10 cellular contexts compared by ENCODE assay signal in the genomic region with DNA sequence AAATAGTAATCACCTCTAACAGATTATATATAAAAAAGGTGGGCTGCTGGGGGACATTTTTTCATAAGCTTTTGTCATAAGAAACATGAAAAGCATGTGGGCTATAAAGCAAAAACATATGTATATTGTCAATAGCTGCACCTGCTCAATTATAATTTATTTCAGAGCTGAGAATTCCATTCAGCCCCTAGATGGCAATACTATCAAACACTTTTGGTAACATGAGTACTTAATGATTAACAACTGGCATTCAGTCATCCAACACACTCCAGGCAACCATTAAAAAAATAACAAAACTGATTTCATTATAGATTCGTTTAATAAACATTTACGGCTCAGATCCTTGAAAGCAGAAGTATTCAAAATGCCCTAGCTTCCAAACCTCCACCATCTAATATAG.
A peak's percentile ranks its signal among the peaks of the same experiment; 100 is the strongest.
DNase-seq lines count a peak whose midpoint lies in the region; ATAC-seq and TF ChIP-seq lines count a peak whose summit lies in the region.
"Had no signal": no experiment of that assay in that cellular context is flagged by ENCODE, and none has a peak within 500 bp of the region (broad histone marks: within the 10 kb centered on the region; RNA-seq: fewer than 3 reads in every experiment).

No MANE protein-coding gene starts in this region.

- H3K9me3 ChIP-seq in AG04450 (ENCODE audit: control insufficient read depth, insufficient read depth, low read length): no peaks in the 10 kb centered on the region
- no peaks in the 10 kb centered on the region for H3K9me3 ChIP-seq in esophagus muscularis mucosa
- H3K9me3 ChIP-seq: MG63 had no signal

- peak; percentile 39 for TF ChIP-seq CTCF in AG04450 (IDR thresholded peaks at IDR 0.05; ENCODE audit: low read depth, low read length)
- TF ChIP-seq CTCF in esophagus muscularis mucosa (IDR thresholded peaks at IDR 0.05): no peak

- peak; percentile 27; the same call in 1 of the 2 replicates for TF ChIP-seq RAD21 in Ishikawa (IDR thresholded peaks at IDR 0.05; ENCODE audit: low read depth)

- CTCF ChIA-PET in AG04450 (lab: Charles Lee): interaction anchor here (0.7 to 0.9 kb wide), 3 partner anchors 13 to 539 kb away, joined by 3 to 4 read pairs (median 4); no protein-coding TSS in a partner anchor

- intact Hi-C loops in esophagus muscularis mucosa (cut with DNase I): no loop called here

- H3K4me1 ChIP-seq in esophagus muscularis mucosa: no peaks in the 10 kb centered on the region

- no peaks in the 10 kb centered on the region for H3K36me3 ChIP-seq in esophagus muscularis mucosa
- H3K36me3 ChIP-seq: MG63 had no signal

- H3K27me3 ChIP-seq in AG04450 (ENCODE audit: control insufficient read depth, insufficient read depth, low read length) (no peaks in the 10 kb centered on the region), esophagus muscularis mucosa (no peaks in the 10 kb centered on the region)
- H3K27me3 ChIP-seq: MG63 had no signal

- no peak overlapping the region for H3K4me3 ChIP-seq in AG04450 (ENCODE audit: low read depth, low read length)
- no peak overlapping the region for H3K4me3 ChIP-seq in esophagus muscularis mucosa
- H3K4me3 ChIP-seq: MG63 had no signal

- no peak for ATAC-seq in HG02588 (IDR thresholded peaks at IDR 0.05; ENCODE audit: unreplicated experiment)

- TF ChIP-seq EP300 in Ishikawa (IDR thresholded peaks at IDR 0.05; ENCODE audit: borderline replicate concordance) (no peak), esophagus muscularis mucosa (IDR thresholded peaks at IDR 0.05) (no peak)

- DNase-seq in AG04450 (ENCODE audit: low read depth, low spot score): no peak
- DNase-seq in NCI-H774 (lab: John Stamatoyannopoulos, UW): peak; percentile 33
- DNase-seq in esophagus muscularis mucosa (ENCODE audit: extremely low spot score): peak; percentile 5
- DNase-seq in medulla oblongata (ENCODE audit: extremely low spot score): no peak
- DNase-seq in NCI-H226: no peak
- no peak for DNase-seq in central memory CD4-positive, alpha-beta T cell
- DNase-seq: aorta, MG63 had no signal

- H3K27ac ChIP-seq in AG04450 (ENCODE audit: low read depth, low read length) (no peak overlapping the region), esophagus muscularis mucosa (replicated peaks in 1 of 4) (no peak overlapping the region)

- 67% methylated on average over 2 of the region's 2 CpGs for WGBS in esophagus muscularis mucosa

- POLR2A ChIA-PET in AG04450 (lab: Yijun Ruan, JAX): no interaction called here

- TF ChIP-seq POLR2A in esophagus muscularis mucosa (IDR thresholded peaks at IDR 0.05; ENCODE audit: low read depth): no peak

TF ChIP-seq in Ishikawa, 13 proteins besides CTCF, POLR2A, EP300 and RAD21:
- TF ChIP-seq EGR1 (IDR thresholded peaks at IDR 0.05) (no peak), YY1 (IDR thresholded peaks at IDR 0.05; ENCODE audit: low read depth) (no peak), CEBPB (IDR thresholded peaks at IDR 0.05) (no peak), TEAD4 (IDR thresholded peaks at IDR 0.05) (no peak), CREB1 (IDR thresholded peaks at IDR 0.05; ENCODE audit: low read depth) (no peak), NFIC (IDR thresholded peaks at IDR 0.05) (no peak), TCF12 (IDR thresholded peaks at IDR 0.05; ENCODE audit: low read depth) (no peak), FOXM1 (IDR thresholded peaks at IDR 0.05; ENCODE audit: borderline replicate concordance, low read depth) (no peak), TAF1 (IDR thresholded peaks at IDR 0.05; ENCODE audit: low read depth) (no peak), USF1 (IDR thresholded peaks at IDR 0.05) (no peak), ZBTB7A (IDR thresholded peaks at IDR 0.05; ENCODE audit: low read depth) (no peak)
- TF ChIP-seq, protein P1, sequence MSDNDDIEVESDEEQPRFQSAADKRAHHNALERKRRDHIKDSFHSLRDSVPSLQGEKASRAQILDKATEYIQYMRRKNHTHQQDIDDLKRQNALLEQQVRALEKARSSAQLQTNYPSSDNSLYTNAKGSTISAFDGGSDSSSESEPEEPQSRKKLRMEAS (IDR thresholded peaks at IDR 0.05): no peak
- TF ChIP-seq, protein P2, sequence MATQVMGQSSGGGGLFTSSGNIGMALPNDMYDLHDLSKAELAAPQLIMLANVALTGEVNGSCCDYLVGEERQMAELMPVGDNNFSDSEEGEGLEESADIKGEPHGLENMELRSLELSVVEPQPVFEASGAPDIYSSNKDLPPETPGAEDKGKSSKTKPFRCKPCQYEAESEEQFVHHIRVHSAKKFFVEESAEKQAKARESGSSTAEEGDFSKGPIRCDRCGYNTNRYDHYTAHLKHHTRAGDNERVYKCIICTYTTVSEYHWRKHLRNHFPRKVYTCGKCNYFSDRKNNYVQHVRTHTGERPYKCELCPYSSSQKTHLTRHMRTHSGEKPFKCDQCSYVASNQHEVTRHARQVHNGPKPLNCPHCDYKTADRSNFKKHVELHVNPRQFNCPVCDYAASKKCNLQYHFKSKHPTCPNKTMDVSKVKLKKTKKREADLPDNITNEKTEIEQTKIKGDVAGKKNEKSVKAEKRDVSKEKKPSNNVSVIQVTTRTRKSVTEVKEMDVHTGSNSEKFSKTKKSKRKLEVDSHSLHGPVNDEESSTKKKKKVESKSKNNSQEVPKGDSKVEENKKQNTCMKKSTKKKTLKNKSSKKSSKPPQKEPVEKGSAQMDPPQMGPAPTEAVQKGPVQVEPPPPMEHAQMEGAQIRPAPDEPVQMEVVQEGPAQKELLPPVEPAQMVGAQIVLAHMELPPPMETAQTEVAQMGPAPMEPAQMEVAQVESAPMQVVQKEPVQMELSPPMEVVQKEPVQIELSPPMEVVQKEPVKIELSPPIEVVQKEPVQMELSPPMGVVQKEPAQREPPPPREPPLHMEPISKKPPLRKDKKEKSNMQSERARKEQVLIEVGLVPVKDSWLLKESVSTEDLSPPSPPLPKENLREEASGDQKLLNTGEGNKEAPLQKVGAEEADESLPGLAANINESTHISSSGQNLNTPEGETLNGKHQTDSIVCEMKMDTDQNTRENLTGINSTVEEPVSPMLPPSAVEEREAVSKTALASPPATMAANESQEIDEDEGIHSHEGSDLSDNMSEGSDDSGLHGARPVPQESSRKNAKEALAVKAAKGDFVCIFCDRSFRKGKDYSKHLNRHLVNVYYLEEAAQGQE (IDR thresholded peaks at IDR 0.05; ENCODE audit: low read depth): no peak

Comparison
In these comparisons a context has a peak if more than half of its experiments do, and no peak if none do; other contexts are left out.
1. DNase-seq: peak in NCI-H774 (single experiment) and esophagus muscularis mucosa (single experiment); none in AG04450 (single experiment), medulla oblongata (single experiment), NCI-H226 (single experiment) and central memory CD4-positive, alpha-beta T cell (single experiment).